23 cellular contexts compared by ENCODE assay signal in genomic region chr16:52407778-52408177, GRCh38.
DNase-seq lines count a peak whose midpoint lies in the region; TF ChIP-seq lines count a peak whose summit lies in the region.
"Had no signal": no experiment of that assay in that cellular context is flagged by ENCODE, and none has a peak within 500 bp of the region (broad histone marks: within the 10 kb centered on the region; RNA-seq: fewer than 3 reads in every experiment).

No MANE protein-coding gene starts in this region.

- H3K27ac ChIP-seq in thyroid gland = no peak overlapping the region
- no peak overlapping the region for H3K27ac ChIP-seq in SJCRH30
- H3K27ac ChIP-seq: BLaER1 treated with 17β-estradiol and CSF1 and Interleukin-3, amounts not matched to agents 10 nM and 100 nM; parathyroid adenoma had no signal

- 12 to 18% methylated on average over 1 of the region's 1 CpG for WGBS in thyroid gland, 2 donors

- no peak for TF ChIP-seq POLR2A in thyroid gland (IDR thresholded peaks at IDR 0.05)

- H3K9me3 ChIP-seq in thyroid gland = no peaks in the 10 kb centered on the region
- no peaks in the 10 kb centered on the region for H3K9me3 ChIP-seq in SJCRH30 (replicated peaks)
- H3K9me3 ChIP-seq: BLaER1 treated with 17β-estradiol and CSF1 and Interleukin-3, amounts not matched to agents 10 nM and 100 nM; MG63; SK-N-SH had no signal

- DNase-seq in HT-29 (ENCODE audit: low spot score) (peak; percentile 55), NCI-H2107 treated with DMSO at 0.1 percent for 48 hours (lab: John Stamatoyannopoulos, UW; ENCODE audit: unreplicated experiment) (peak; percentile 75), epithelial cell of esophagus (ENCODE audit: low read depth) (peak; percentile 4), renal cortical epithelial cell (ENCODE audit: low read depth) (peak; percentile 38), NCI-H226 (no peak), thyroid gland (no peak), DMS153 (lab: John Stamatoyannopoulos, UW) (no peak), SJCRH30 (no peak)
- DNase-seq: activated CD4-positive, CD25-positive, alpha-beta regulatory T cell treated with anti-CD3 and anti-CD28 coated beads, Interleukin-2, amount 50 U/mL, for 72 hours; activated CD8-positive, alpha-beta T cell treated with anti-CD3 and anti-CD28 coated beads for 36 hours; activated effector memory CD4-positive, alpha-beta T cell treated with anti-CD3 and anti-CD28 coated beads, Interleukin-2, amount 50 U/mL, for 16 hours; activated T-cell treated with anti-CD3 and anti-CD28 coated beads for 4 hours; COR-L47; MG63; natural killer cell; NCI-H748 treated with DMSO at 0.1 percent for 48 hours; right cardiac atrium; SK-N-SH; stimulated activated CD4-positive, alpha-beta T cell treated with anti-CD3 and anti-CD28 coated beads, Interleukin-2, amount 100 ng/mL, for 48 hours; T-helper 17 cell had no signal

- intact Hi-C loops in thyroid gland (cut with DNase I) = no loop called here

- H3K4me1 ChIP-seq in thyroid gland = no peaks in the 10 kb centered on the region
- H3K4me1 ChIP-seq in SJCRH30 = no peaks in the 10 kb centered on the region
- H3K4me1 ChIP-seq: BLaER1 treated with 17β-estradiol and CSF1 and Interleukin-3, amounts not matched to agents 10 nM and 100 nM; parathyroid adenoma had no signal

- TF ChIP-seq CTCF in epithelial cell of esophagus (IDR thresholded peaks at IDR 0.05; ENCODE audit: insufficient read depth, low read depth, low read length, missing control alignments) = no peak
- TF ChIP-seq CTCF in thyroid gland (IDR thresholded peaks at IDR 0.05) = no peak

- H3K4me3 ChIP-seq in epithelial cell of esophagus (ENCODE audit: low read length) (no peak overlapping the region), thyroid gland (replicated peaks in 1 of 3) (no peak overlapping the region), SJCRH30 (no peak overlapping the region)
- H3K4me3 ChIP-seq: BLaER1 treated with 17β-estradiol and CSF1 and Interleukin-3, amounts not matched to agents 10 nM and 100 nM; K562; MG63 had no signal

- H3K27me3 ChIP-seq in thyroid gland = no peaks in the 10 kb centered on the region
- no peaks in the 10 kb centered on the region for H3K27me3 ChIP-seq in SJCRH30
- H3K27me3 ChIP-seq: BLaER1 treated with 17β-estradiol and CSF1 and Interleukin-3, amounts not matched to agents 10 nM and 100 nM; MG63 had no signal

- H3K36me3 ChIP-seq in thyroid gland (no peaks in the 10 kb centered on the region), SJCRH30 (no peaks in the 10 kb centered on the region)
- H3K36me3 ChIP-seq: BLaER1 treated with 17β-estradiol and CSF1 and Interleukin-3, amounts not matched to agents 10 nM and 100 nM; MG63 had no signal

Comparison
In these comparisons a context has a peak if more than half of its experiments do, and no peak if none do; other contexts are left out.
1. DNase-seq: peak in HT-29 (single experiment), NCI-H2107 treated with DMSO at 0.1 percent for 48 hours (single experiment), epithelial cell of esophagus (single experiment) and renal cortical epithelial cell (single experiment); none in NCI-H226 (single experiment), thyroid gland (0 of 2), DMS153 (single experiment) and SJCRH30 (0 of 2).